ENCODE assay signal across 8 cellular contexts in genomic region chr14:94001501-94002396, GRCh38. TPM values are rescaled to one million over a fixed set of nuclear protein-coding genes. Genes with fewer than 3 reads are reported as not detected.
DNase-seq lines count a peak whose midpoint lies in the region; ATAC-seq and TF ChIP-seq lines count a peak whose summit lies in the region.

No MANE protein-coding gene starts in this region.

- H3K36me3 ChIP-seq in smooth muscle cell (ENCODE audit: low read depth) = no peaks in the 10 kb centered on the region

- H3K27me3 ChIP-seq in smooth muscle cell (ENCODE audit: low read depth) = peaks cover 4% of the 10 kb centered on the region

- peaks cover 26% of the 10 kb centered on the region for H3K4me1 Mint-ChIP-seq in T-helper 2 cell treated with Interferon-gamma antibody and Interleukin-4, amounts not matched to agents 5 μg/mL and 100 μg/mL, for 36 hours (ENCODE audit: low read depth)

- H3F3A ChIP-seq in smooth muscle cell (ENCODE audit: low read depth) = no peaks in the 10 kb centered on the region

- DNase-seq in DMS114 treated with DMSO at 0.1 percent for 48 hours (lab: John Stamatoyannopoulos, UW; ENCODE audit: unreplicated experiment) (peak; percentile 44), H4 (ENCODE audit: low spot score) (peak; percentile 66), NCI-H1417 (lab: John Stamatoyannopoulos, UW) (peak; percentile 46 to 75 (median 73)), astrocyte of the spinal cord (ENCODE audit: low read depth, low spot score) (peak; percentile 65), iPS DF 19.7 (ENCODE audit: low read depth, low spot score) (peak; percentile 42), smooth muscle cell (lab: John Stamatoyannopoulos, UW; ENCODE audit: unreplicated experiment) (no peak)
- DNase-seq in T-helper 2 cell treated with Interferon-gamma antibody and Interleukin-4, amounts not matched to agents 5 μg/mL and 100 μg/mL, for 36 hours (ENCODE audit: low spot score) = peak; percentile 59

- H3K79me2 ChIP-seq in smooth muscle cell (ENCODE audit: low read depth) = no peaks in the 10 kb centered on the region

- no peaks in the 10 kb centered on the region for H3K9me3 ChIP-seq in smooth muscle cell (replicated peaks; ENCODE audit: low read depth)

- H3K27me3 Mint-ChIP-seq in T-helper 2 cell treated with Interferon-gamma antibody and Interleukin-4, amounts not matched to agents 5 μg/mL and 100 μg/mL, for 36 hours (ENCODE audit: low read depth) = no peaks in the 10 kb centered on the region

- WGBS in smooth muscle cell (ENCODE audit: low lambda C conversion rate) = 53% methylated on average over 26 of the region's 26 CpGs

- H4K20me1 ChIP-seq in smooth muscle cell (ENCODE audit: low read depth) = no peaks in the 10 kb centered on the region

- no peak overlapping the region for H2AFZ ChIP-seq in smooth muscle cell (ENCODE audit: low read depth)

- no peak overlapping the region for H3K27ac ChIP-seq in smooth muscle cell (ENCODE audit: low read depth)

- TF ChIP-seq CTCF in astrocyte of the spinal cord (IDR thresholded peaks at IDR 0.05; ENCODE audit: low read depth, low read length) = peak; percentile 94
- peak; percentile 98 for TF ChIP-seq CTCF in smooth muscle cell (IDR thresholded peaks at IDR 0.05; ENCODE audit: borderline replicate concordance, insufficient read depth, poor library complexity, severe bottlenecking)

- peak overlapping the region; percentile 41 for H3K4me3 Mint-ChIP-seq in T-helper 2 cell treated with Interferon-gamma antibody and Interleukin-4, amounts not matched to agents 5 μg/mL and 100 μg/mL, for 36 hours

- H3K27ac Mint-ChIP-seq in T-helper 2 cell treated with Interferon-gamma antibody and Interleukin-4, amounts not matched to agents 5 μg/mL and 100 μg/mL, for 36 hours = peak overlapping the region; percentile 54

- H3K9me3 Mint-ChIP-seq in T-helper 2 cell treated with Interferon-gamma antibody and Interleukin-4, amounts not matched to agents 5 μg/mL and 100 μg/mL, for 36 hours = no peaks in the 10 kb centered on the region

- H3K4me1 ChIP-seq in smooth muscle cell (ENCODE audit: low read depth) = no peaks in the 10 kb centered on the region

- no peak for ATAC-seq in GM19023 (IDR thresholded peaks at IDR 0.05; ENCODE audit: unreplicated experiment)

- H3K4me3 ChIP-seq in astrocyte of the spinal cord (ENCODE audit: low read depth, low read length) = no peak overlapping the region
- no peak overlapping the region for H3K4me3 ChIP-seq in smooth muscle cell

- H3K36me3 Mint-ChIP-seq in T-helper 2 cell treated with Interferon-gamma antibody and Interleukin-4, amounts not matched to agents 5 μg/mL and 100 μg/mL, for 36 hours (ENCODE audit: low read depth) = no peaks in the 10 kb centered on the region

- no peak overlapping the region for H3K9ac ChIP-seq in smooth muscle cell (ENCODE audit: low read depth)

- no peak overlapping the region for H3K4me2 ChIP-seq in smooth muscle cell

- in situ Hi-C loops in astrocyte of the spinal cord (cut with HindIII; ENCODE audit: low sequenced_read_pairs) = no loop called here

RNA-seq across cellular contexts. Expression of gene CCDC197, which starts 4.6 kb away (rescaled TPM):
- total RNA-seq in H4 (2014; rRNA removed; shearing (Covaris generic)) = not detected in 2 replicates
- not detected in 2 replicates for total RNA-seq in smooth muscle cell
- not detected in 2 replicates for polyA plus RNA-seq in smooth muscle cell

RNA-seq across cellular contexts. Expression of gene OTUB2, which starts 24.4 kb away (rescaled TPM):
- total RNA-seq in H4 (2014; rRNA removed; shearing (Covaris generic)) = 1.7 and 2.5 TPM in 2 replicates
- 2.4 and 5.1 TPM in 2 replicates for total RNA-seq in smooth muscle cell
- 1.7 and 4.0 TPM in 2 replicates for polyA plus RNA-seq in smooth muscle cell

RNA-seq across cellular contexts. Expression of gene ASB2, which starts 25.4 kb away (rescaled TPM):
- not detected in 2 replicates for total RNA-seq in H4 (2014; rRNA removed; shearing (Covaris generic))
- total RNA-seq in smooth muscle cell = 0.99 and 6.5 TPM in 2 replicates
- 0.30 TPM in 1 of 2 replicates, not detected in the other for polyA plus RNA-seq in smooth muscle cell
